In genomic region chr7:10838205-10838604, GRCh38 we compare ENCODE assay signal across 20 cellular contexts.
A peak's percentile ranks its signal among the peaks of the same experiment; 100 is the strongest.
DNase-seq lines count a peak whose midpoint lies in the region; ATAC-seq and TF ChIP-seq lines count a peak whose summit lies in the region.
"Had no signal": no experiment of that assay in that cellular context is flagged by ENCODE, and none has a peak within 500 bp of the region (broad histone marks: within the 10 kb centered on the region; RNA-seq: fewer than 3 reads in every experiment).

No MANE protein-coding gene starts in this region.

- H3K4me1 ChIP-seq in mammary epithelial cell (ENCODE audit: insufficient read depth, low read length) = no peaks in the 10 kb centered on the region
- no peaks in the 10 kb centered on the region for H3K4me1 ChIP-seq in RWPE2 (ENCODE audit: insufficient read depth, poor library complexity, severe bottlenecking)
- H3K4me1 ChIP-seq: BLaER1 treated with 17β-estradiol and CSF1 and Interleukin-3, amounts not matched to agents 10 nM and 100 nM had no signal

- H3K9me3 Mint-ChIP-seq in MCF 10A (ENCODE audit: unreplicated experiment) = no peaks in the 10 kb centered on the region
- H3K9me3 Mint-ChIP-seq: CD8-positive, alpha-beta T cell had no signal

- H3K36me3 ChIP-seq in mammary epithelial cell (ENCODE audit: insufficient read depth, low read length) = no peaks in the 10 kb centered on the region
- H3K36me3 ChIP-seq in RWPE2 (ENCODE audit: low read depth) = no peaks in the 10 kb centered on the region
- no peaks in the 10 kb centered on the region for H3K36me3 ChIP-seq in WERI-Rb-1
- H3K36me3 ChIP-seq: BLaER1 treated with 17β-estradiol and CSF1 and Interleukin-3, amounts not matched to agents 10 nM and 100 nM had no signal

- no peaks in the 10 kb centered on the region for H3K79me2 ChIP-seq in mammary epithelial cell (ENCODE audit: insufficient read depth, low read length)

- TF ChIP-seq CTCF in MCF 10A (IDR thresholded peaks at IDR 0.05; ENCODE audit: unreplicated experiment) (no peak), mammary epithelial cell (conservative IDR thresholded peaks at IDR 0.05 in 1 of 2, IDR thresholded peaks at IDR 0.05 in 1 of 2; ENCODE audit: extremely low read depth in 1 of 2, insufficient read depth in 1 of 2, low read depth in 1 of 2, low read length in 2 of 2) (no peak), RWPE2 (IDR thresholded peaks at IDR 0.05; ENCODE audit: poor library complexity, severe bottlenecking) (no peak), epithelial cell of esophagus (IDR thresholded peaks at IDR 0.05; ENCODE audit: insufficient read depth, low read depth, low read length, missing control alignments) (no peak), WERI-Rb-1 (IDR thresholded peaks at IDR 0.05; ENCODE audit: low read depth, low read length) (no peak)

- H3K9me3 ChIP-seq in mammary epithelial cell (replicated peaks; ENCODE audit: insufficient read depth, low read length) (no peaks in the 10 kb centered on the region), RWPE2 (ENCODE audit: severe bottlenecking) (no peaks in the 10 kb centered on the region), WERI-Rb-1 (ENCODE audit: severe bottlenecking) (no peaks in the 10 kb centered on the region)
- H3K9me3 ChIP-seq: BLaER1 treated with 17β-estradiol and CSF1 and Interleukin-3, amounts not matched to agents 10 nM and 100 nM had no signal

- CTCF ChIA-PET in MCF 10A (lab: Yijun Ruan, JAX) (no interaction called here), mammary epithelial cell (lab: Charles Lee; ENCODE audit: low non-redundant PET) (no interaction called here)

- H3K4me3 Mint-ChIP-seq in MCF 10A (ENCODE audit: unreplicated experiment) = no peak overlapping the region
- H3K4me3 Mint-ChIP-seq: B cell; CD8-positive, alpha-beta T cell; HFFc6 had no signal

- no peaks in the 10 kb centered on the region for H3K36me3 Mint-ChIP-seq in MCF 10A (ENCODE audit: insufficient read depth, unreplicated experiment)
- H3K36me3 Mint-ChIP-seq: CD8-positive, alpha-beta T cell had no signal

- 0% methylated on average over 1 of the region's 1 CpG for WGBS in mammary epithelial cell (ENCODE audit: low coverage, missing lambda C conversion rate)

- DNase-seq in MCF 10A (ENCODE audit: unreplicated experiment) = peak; percentile 13
- no peak for DNase-seq in mammary epithelial cell
- no peak for DNase-seq in RWPE2 (ENCODE audit: low spot score)
- peak; percentile 40 for DNase-seq in epithelial cell of esophagus (ENCODE audit: low read depth)
- DNase-seq in WERI-Rb-1 = no peak
- no peak for DNase-seq in substantia nigra (lab: John Stamatoyannopoulos, UW)
- no peak for DNase-seq in COLO829 (ENCODE audit: low spot score)
- DNase-seq: CD8-positive, alpha-beta T cell; COR-L47; DMS 273 treated with DMSO at 0.1 percent for 48 hours; DMS53; DND-41; EL; GOT3; H7; HFFc6; IMR-90 had no signal

- POLR2A ChIA-PET in MCF 10A (lab: Yijun Ruan, JAX) = interaction anchor here (0.6 kb wide), 2 partner anchors 101 to 1740 kb away, joined by 3 to 4 read pairs; no protein-coding TSS in a partner anchor

- H4K20me1 ChIP-seq in mammary epithelial cell (ENCODE audit: insufficient read depth, low read length) = no peaks in the 10 kb centered on the region
- H4K20me1 ChIP-seq: BLaER1 treated with 17β-estradiol and CSF1 and Interleukin-3, amounts not matched to agents 10 nM and 100 nM had no signal

- H3K4me3 ChIP-seq in mammary epithelial cell (replicated peaks in 1 of 3; ENCODE audit: insufficient read depth in 1 of 3, low read depth in 2 of 3, low read length in 3 of 3) (no peak overlapping the region), RWPE2 (ENCODE audit: severe bottlenecking) (no peak overlapping the region), epithelial cell of esophagus (ENCODE audit: low read length) (no peak overlapping the region), WERI-Rb-1 (ENCODE audit: low read depth, low read length) (no peak overlapping the region)
- H3K4me3 ChIP-seq: BLaER1 treated with 17β-estradiol and CSF1 and Interleukin-3, amounts not matched to agents 10 nM and 100 nM had no signal

- H3K9ac ChIP-seq in mammary epithelial cell (ENCODE audit: insufficient read depth, low read length) = no peak overlapping the region
- H3K9ac ChIP-seq: BLaER1 treated with 17β-estradiol and CSF1 and Interleukin-3, amounts not matched to agents 10 nM and 100 nM had no signal

- no peak overlapping the region for H3K27ac ChIP-seq in mammary epithelial cell (ENCODE audit: insufficient read depth, low read depth, low read length)
- no peak overlapping the region for H3K27ac ChIP-seq in RWPE2 (ENCODE audit: poor library complexity, severe bottlenecking)
- H3K27ac ChIP-seq in WERI-Rb-1 = no peak overlapping the region
- no peak overlapping the region for H3K27ac ChIP-seq in substantia nigra (ENCODE audit: low read depth, low read length, poor library complexity, severe bottlenecking)
- H3K27ac ChIP-seq: BLaER1 treated with 17β-estradiol and CSF1 and Interleukin-3, amounts not matched to agents 10 nM and 100 nM had no signal

- BruUV-seq in MCF 10A (replicated peaks; lab: Mats Ljungman, UMichigan) = no TSS peak
- no TSS peak for BruUV-seq in mammary epithelial cell (replicated peaks; lab: Mats Ljungman, UMichigan)

- no peaks in the 10 kb centered on the region for H3K27me3 Mint-ChIP-seq in MCF 10A (ENCODE audit: insufficient read depth, unreplicated experiment)

- in situ Hi-C loops in mammary epithelial cell (cut with MboI; ENCODE audit: low sequenced_read_pairs in 2 of 2) = no loop called here

- H2AFZ ChIP-seq in mammary epithelial cell (ENCODE audit: low read depth, low read length) = no peak overlapping the region

- H3K27me3 ChIP-seq in mammary epithelial cell (ENCODE audit: insufficient read depth, low read length) (no peaks in the 10 kb centered on the region), RWPE2 (ENCODE audit: insufficient read depth, poor library complexity, severe bottlenecking) (no peaks in the 10 kb centered on the region), WERI-Rb-1 (ENCODE audit: insufficient read depth, low read depth, severe bottlenecking) (no peaks in the 10 kb centered on the region)
- H3K27me3 ChIP-seq: BLaER1 treated with 17β-estradiol and CSF1 and Interleukin-3, amounts not matched to agents 10 nM and 100 nM had no signal

- dilution Hi-C loops in mammary epithelial cell (cut with HindIII; ENCODE audit: low sequenced_read_pairs) = no loop called here

- intact Hi-C loops in MCF 10A (cut with micrococcal nuclease) (no loop called here), mammary epithelial cell (cut with micrococcal nuclease) (no loop called here)

- H3K4me2 ChIP-seq in mammary epithelial cell (ENCODE audit: insufficient read depth, low read depth, low read length) = no peak overlapping the region
- H3K4me2 ChIP-seq: BLaER1 treated with 17β-estradiol and CSF1 and Interleukin-3, amounts not matched to agents 10 nM and 100 nM had no signal

- H3K27ac Mint-ChIP-seq in MCF 10A (ENCODE audit: low read depth, unreplicated experiment) = no peak overlapping the region
- H3K27ac Mint-ChIP-seq: B cell; CD8-positive, alpha-beta T cell; HFFc6 had no signal

- ATAC-seq in RWPE2 (ENCODE audit: low read depth) = 0 out of 3 replicates have a peak, but pooled peaks have one; percentile 44
- ATAC-seq: CD8-positive, alpha-beta T cell; HCT116 had no signal

- H3K4me1 Mint-ChIP-seq in MCF 10A (ENCODE audit: insufficient read depth, unreplicated experiment) = no peaks in the 10 kb centered on the region
- H3K4me1 Mint-ChIP-seq: B cell had no signal

Comparison
In these comparisons a context has a peak if more than half of its experiments do, and no peak if none do; other contexts are left out.
1. DNase-seq: peak in MCF 10A (single experiment) and epithelial cell of esophagus (single experiment); none in mammary epithelial cell (single experiment), RWPE2 (single experiment), WERI-Rb-1 (single experiment), substantia nigra (0 of 49) and COLO829 (single experiment).